In the genomic region with DNA sequence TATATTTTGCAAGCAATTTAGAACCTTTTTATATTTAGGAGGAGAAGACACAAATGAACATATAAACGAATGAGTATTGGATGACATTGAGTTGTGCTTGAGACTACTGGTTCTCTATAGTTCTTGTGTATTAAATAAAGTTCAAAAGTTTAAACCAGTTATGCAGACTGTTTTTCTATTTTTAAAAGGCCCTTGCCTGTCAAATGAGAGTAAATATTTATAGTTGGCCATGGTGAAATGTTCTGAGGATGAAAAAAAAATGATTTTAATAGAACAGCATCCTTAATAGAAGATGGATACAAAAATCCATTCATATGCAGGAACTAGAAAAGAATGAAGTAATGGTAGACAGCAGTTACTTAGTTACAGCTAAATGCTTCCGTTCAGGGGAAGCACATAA, we compare ENCODE assay signal across 28 cellular contexts.
"Had no signal": no experiment of that assay in that cellular context is flagged by ENCODE, and none has a peak within 500 bp of the region (broad histone marks: within the 10 kb centered on the region; RNA-seq: fewer than 3 reads in every experiment).

No MANE protein-coding gene starts in this region.

- FAIRE-seq: endothelial cell of umbilical vein, frontal cortex, TTC549 had no signal

- DNase-seq: activated CD4-positive, alpha-beta T cell treated with anti-CD3 and anti-CD28 coated beads for 1 hour; activated CD4-positive, alpha-beta T cell treated with anti-CD3 and anti-CD28 coated beads for 4 hours; activated CD4-positive, alpha-beta T cell treated with anti-CD3 and anti-CD28 coated beads, Interleukin-2, amount 10 ng/mL, durations not matched to agents 7 days and 5 days; activated CD4-positive, alpha-beta T cell treated with anti-CD3 and anti-CD28 coated beads, Interleukin-2, amount 50 U/mL, for 48 hours; activated CD8-positive, alpha-beta memory T cell treated with anti-CD3 and anti-CD28 coated beads for 24 hours; activated CD8-positive, alpha-beta T cell treated with anti-CD3 and anti-CD28 coated beads for 36 hours; activated effector memory CD4-positive, alpha-beta T cell treated with anti-CD3 and anti-CD28 coated beads, Interleukin-2, amount 50 U/mL, for 16 hours; activated naive CD4-positive, alpha-beta T cell treated with anti-CD3 and anti-CD28 coated beads for 36 hours; activated naive CD8-positive, alpha-beta T cell treated with anti-CD3 and anti-CD28 coated beads for 36 hours; activated naive CD8-positive, alpha-beta T cell treated with anti-CD3 and anti-CD28 coated beads, Interleukin-2, amount 50 U/mL, for 24 hours; activated T-cell treated with anti-CD3 and anti-CD28 coated beads, Interleukin-2, amount 50 U/mL, for 4 hours; adrenal gland; amygdala; aorta; body of pancreas; central memory CD4-positive, alpha-beta T cell; cerebellar nuclear complex; colonic mucosa; effector CD8-positive, alpha-beta T cell; esophagus squamous epithelium; T-helper 2 cell had no signal

- H3K27me3 Mint-ChIP-seq: activated CD4-positive, alpha-beta T cell treated with anti-CD3 and anti-CD28 coated beads, Interleukin-2, amount 10 ng/mL, durations not matched to agents 7 days and 5 days; activated CD8-positive, alpha-beta T cell treated with anti-CD3 and anti-CD28 coated beads for 36 hours; activated naive CD4-positive, alpha-beta T cell treated with anti-CD3 and anti-CD28 coated beads, Interleukin-2, amount 50 U/mL, for 24 hours; activated naive CD8-positive, alpha-beta T cell treated with anti-CD3 and anti-CD28 coated beads for 36 hours; activated naive CD8-positive, alpha-beta T cell treated with anti-CD3 and anti-CD28 coated beads, Interleukin-2, amount 50 U/mL, for 24 hours had no signal

- ATAC-seq: activated CD8-positive, alpha-beta T cell treated with anti-CD3 and anti-CD28 coated beads for 36 hours; activated naive CD8-positive, alpha-beta T cell treated with anti-CD3 and anti-CD28 coated beads, Interleukin-2, amount 50 U/mL, for 24 hours; activated T-cell treated with anti-CD3 and anti-CD28 coated beads, Interleukin-2, amount 50 U/mL, for 4 hours; body of pancreas; WTC11 had no signal

- H3K4me1 Mint-ChIP-seq: activated CD4-positive, alpha-beta T cell treated with anti-CD3 and anti-CD28 coated beads, Interleukin-2, amount 10 ng/mL, durations not matched to agents 7 days and 5 days; activated naive CD8-positive, alpha-beta T cell treated with anti-CD3 and anti-CD28 coated beads for 36 hours; activated naive CD8-positive, alpha-beta T cell treated with anti-CD3 and anti-CD28 coated beads, Interleukin-2, amount 50 U/mL, for 24 hours; WTC11 had no signal

- H3K36me3 Mint-ChIP-seq: WTC11 had no signal

- H3K4me3 Mint-ChIP-seq: activated CD4-positive, alpha-beta T cell treated with anti-CD3 and anti-CD28 coated beads, Interleukin-2, amount 10 ng/mL, durations not matched to agents 7 days and 5 days; activated CD8-positive, alpha-beta T cell treated with anti-CD3 and anti-CD28 coated beads for 36 hours; activated naive CD4-positive, alpha-beta T cell treated with anti-CD3 and anti-CD28 coated beads for 36 hours; activated naive CD4-positive, alpha-beta T cell treated with anti-CD3 and anti-CD28 coated beads, Interleukin-2, amount 50 U/mL, for 24 hours; activated naive CD8-positive, alpha-beta T cell treated with anti-CD3 and anti-CD28 coated beads for 36 hours; activated naive CD8-positive, alpha-beta T cell treated with anti-CD3 and anti-CD28 coated beads, Interleukin-2, amount 50 U/mL, for 24 hours; activated T-cell treated with anti-CD3 and anti-CD28 coated beads, Interleukin-2, amount 50 U/mL, for 4 hours; activated T-helper 1 cell treated with anti-CD3 and anti-CD28 coated beads, Interleukin-12 subunit alpha, Interleukin-12 subunit beta, Interleukin-2, Interleukin-4 antibody, amounts not matched to agents 30 ng/mL and 10 ng/mL and 1 ng/mL, durations not matched to agents 14 hours and 24 hours and 36 hours; WTC11 had no signal

- H3K9me3 Mint-ChIP-seq: activated CD8-positive, alpha-beta T cell treated with anti-CD3 and anti-CD28 coated beads for 36 hours; activated naive CD4-positive, alpha-beta T cell treated with anti-CD3 and anti-CD28 coated beads for 36 hours; activated naive CD4-positive, alpha-beta T cell treated with anti-CD3 and anti-CD28 coated beads, Interleukin-2, amount 50 U/mL, for 24 hours; activated T-cell treated with anti-CD3 and anti-CD28 coated beads, Interleukin-2, amount 50 U/mL, for 4 hours; activated T-helper 2 cell treated with anti-CD3 and anti-CD28 coated beads, Interferon-gamma antibody, Interleukin-2, Interleukin-4, amounts not matched to agents 10 μg/mL and 5 μg/mL and 100 μg/mL, durations not matched to agents 14 hours and 24 hours and 36 hours; WTC11 had no signal

- H3K27ac Mint-ChIP-seq: activated CD4-positive, alpha-beta T cell treated with anti-CD3 and anti-CD28 coated beads, Interleukin-2, amount 10 ng/mL, durations not matched to agents 7 days and 5 days; activated CD8-positive, alpha-beta T cell treated with anti-CD3 and anti-CD28 coated beads for 36 hours; activated naive CD4-positive, alpha-beta T cell treated with anti-CD3 and anti-CD28 coated beads for 36 hours; activated naive CD4-positive, alpha-beta T cell treated with anti-CD3 and anti-CD28 coated beads, Interleukin-2, amount 50 U/mL, for 24 hours; activated naive CD8-positive, alpha-beta T cell treated with anti-CD3 and anti-CD28 coated beads for 36 hours; activated naive CD8-positive, alpha-beta T cell treated with anti-CD3 and anti-CD28 coated beads, Interleukin-2, amount 50 U/mL, for 24 hours; activated T-helper 1 cell treated with anti-CD3 and anti-CD28 coated beads, Interleukin-12 subunit alpha, Interleukin-12 subunit beta, Interleukin-2, Interleukin-4 antibody, amounts not matched to agents 30 ng/mL and 10 ng/mL and 1 ng/mL, durations not matched to agents 14 hours and 24 hours and 36 hours; activated T-helper 2 cell treated with anti-CD3 and anti-CD28 coated beads, Interferon-gamma antibody, Interleukin-2, Interleukin-4, amounts not matched to agents 10 μg/mL and 5 μg/mL and 100 μg/mL, durations not matched to agents 14 hours and 24 hours and 36 hours; WTC11 had no signal
